10 cellular contexts compared by ENCODE assay signal in the genomic region with DNA sequence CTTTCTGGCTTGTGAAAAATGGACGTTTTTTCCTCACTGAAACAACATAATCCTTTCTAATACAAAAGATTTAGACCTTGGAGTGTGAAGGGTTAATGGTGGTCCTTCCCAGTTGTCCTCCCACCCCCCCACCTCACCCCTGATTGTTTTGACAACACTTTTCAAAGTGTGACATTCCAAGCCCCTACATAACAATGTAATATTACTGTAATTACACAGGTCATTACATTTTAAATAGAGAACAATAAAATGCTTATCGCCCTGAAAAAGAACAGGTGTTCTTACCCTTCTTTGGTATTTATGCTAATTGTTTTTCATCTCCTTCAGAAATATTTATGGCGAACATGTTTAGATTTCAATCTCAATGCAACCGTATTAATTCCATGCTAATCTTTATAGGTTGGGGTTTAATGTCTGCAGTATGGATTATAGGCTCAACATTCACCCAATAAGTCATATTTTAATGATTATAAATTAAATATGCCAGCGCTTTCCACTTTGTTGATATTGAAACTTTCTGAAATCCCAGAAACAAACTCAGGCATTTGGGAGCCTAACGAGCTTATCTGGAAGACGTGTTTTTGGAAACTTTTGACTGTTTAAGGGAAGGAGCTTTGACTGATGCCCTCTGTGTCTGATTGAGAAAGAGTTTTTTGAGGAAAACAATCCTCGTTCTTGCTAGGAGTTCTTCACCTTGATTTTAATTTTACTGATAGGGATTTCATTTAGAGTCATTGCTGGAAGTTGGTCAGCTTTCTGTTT. TPM values are rescaled to one million over a fixed set of nuclear protein-coding genes. Genes with fewer than 3 reads are reported as not detected.
DNase-seq lines count a peak whose midpoint lies in the region; ATAC-seq and TF ChIP-seq lines count a peak whose summit lies in the region.
"Had no signal": no experiment of that assay in that cellular context is flagged by ENCODE, and none has a peak within 500 bp of the region (broad histone marks: within the 10 kb centered on the region; RNA-seq: fewer than 3 reads in every experiment).

No MANE protein-coding gene starts in this region.

- no peaks in the 10 kb centered on the region for H3K27me3 Mint-ChIP-seq in osteocyte (ENCODE audit: unreplicated experiment)

- ATAC-seq in RWPE2 (ENCODE audit: low read depth), result no peak
- ATAC-seq in GM18511 (IDR thresholded peaks at IDR 0.05; ENCODE audit: unreplicated experiment), result no peak
- ATAC-seq in GM18907 (IDR thresholded peaks at IDR 0.05; ENCODE audit: unreplicated experiment), result no peak
- ATAC-seq: activated CD8-positive, alpha-beta T cell treated with anti-CD3 and anti-CD28 coated beads, Interleukin-2, amount 10 ng/mL, durations not matched to agents 7 days and 5 days had no signal

- H3K4me3 ChIP-seq in BLaER1 treated with 17β-estradiol and CSF1 and Interleukin-3, amounts not matched to agents 10 nM and 100 nM, result no peak overlapping the region
- H3K4me3 ChIP-seq in RWPE2 (ENCODE audit: severe bottlenecking), result peak overlapping the region; percentile 8
- H3K4me3 ChIP-seq in fibroblast of the aortic adventitia (ENCODE audit: low read depth, low read length), result peak overlapping the region; percentile 81

- H3K36me3 ChIP-seq in BLaER1 treated with 17β-estradiol and CSF1 and Interleukin-3, amounts not matched to agents 10 nM and 100 nM, result peaks cover 11 to 67% (median 35%) of the 10 kb centered on the region in 11 experiments; a peak in 21 of 22 replicates
- H3K36me3 ChIP-seq in RWPE2 (ENCODE audit: low read depth), result peaks cover 21% of the 10 kb centered on the region

- H3K4me1 ChIP-seq in BLaER1 treated with 17β-estradiol and CSF1 and Interleukin-3, amounts not matched to agents 10 nM and 100 nM, result peaks cover 53 to 72% (median 65%) of the 10 kb centered on the region in 10 experiments
- H3K4me1 ChIP-seq in RWPE2 (ENCODE audit: insufficient read depth, poor library complexity, severe bottlenecking), result peaks cover 54% of the 10 kb centered on the region

- TF ChIP-seq CTCF in RWPE2 (IDR thresholded peaks at IDR 0.05; ENCODE audit: poor library complexity, severe bottlenecking) (no peak), fibroblast of the aortic adventitia (IDR thresholded peaks at IDR 0.05; ENCODE audit: insufficient read depth, low read length) (no peak), osteocyte (IDR thresholded peaks at IDR 0.05) (no peak)

- no peaks in the 10 kb centered on the region for H3K9me3 ChIP-seq in BLaER1 treated with 17β-estradiol and CSF1 and Interleukin-3, amounts not matched to agents 10 nM and 100 nM (replicated peaks in 1 of 11)
- no peaks in the 10 kb centered on the region for H3K9me3 ChIP-seq in RWPE2 (ENCODE audit: severe bottlenecking)

- H4K20me1 ChIP-seq in BLaER1 treated with 17β-estradiol and CSF1 and Interleukin-3, amounts not matched to agents 10 nM and 100 nM, result peaks cover 67 to 81% (median 73%) of the 10 kb centered on the region in 11 experiments; a peak in 21 of 22 replicates

- H3K4me1 Mint-ChIP-seq in osteocyte (ENCODE audit: unreplicated experiment), result peaks cover 63% of the 10 kb centered on the region

- no peak for DNase-seq in RWPE2 (ENCODE audit: low spot score)
- no peak for DNase-seq in fibroblast of the aortic adventitia (ENCODE audit: low read depth)
- DNase-seq in osteocyte (ENCODE audit: extremely low spot score, unreplicated experiment), result no peak
- no peak for DNase-seq in NCI-H510A treated with DMSO at 0.1 percent for 48 hours (lab: John Stamatoyannopoulos, UW)
- no peak for DNase-seq in activated CD8-positive, alpha-beta memory T cell treated with anti-CD3 and anti-CD28 coated beads, Interleukin-2, amount 50 U/mL, for 48 hours
- DNase-seq: activated CD8-positive, alpha-beta T cell treated with anti-CD3 and anti-CD28 coated beads, Interleukin-2, amount 10 ng/mL, durations not matched to agents 7 days and 5 days; stimulated activated CD4-positive, alpha-beta T cell treated with anti-CD3 and anti-CD28 coated beads, Interleukin-12 subunit alpha, Interleukin-12 subunit beta, amount 100 ng/mL, for 4 hours had no signal

- peak overlapping the region in 1 of 11 experiments; percentile 53; a peak in 1 of 22 replicates for H3K27ac ChIP-seq in BLaER1 treated with 17β-estradiol and CSF1 and Interleukin-3, amounts not matched to agents 10 nM and 100 nM
- H3K27ac ChIP-seq in RWPE2 (ENCODE audit: poor library complexity, severe bottlenecking), result peak overlapping the region; percentile 97

- no peaks in the 10 kb centered on the region for H3K27me3 ChIP-seq in BLaER1 treated with 17β-estradiol and CSF1 and Interleukin-3, amounts not matched to agents 10 nM and 100 nM
- H3K27me3 ChIP-seq in RWPE2 (ENCODE audit: insufficient read depth, poor library complexity, severe bottlenecking), result no peaks in the 10 kb centered on the region

- H3K9me3 Mint-ChIP-seq in osteocyte (ENCODE audit: unreplicated experiment), result no peaks in the 10 kb centered on the region

- H3K36me3 Mint-ChIP-seq in osteocyte (ENCODE audit: unreplicated experiment), result peaks cover 13% of the 10 kb centered on the region

- H3K27ac Mint-ChIP-seq in osteocyte (ENCODE audit: unreplicated experiment), result peak overlapping the region; percentile 96
- H3K27ac Mint-ChIP-seq: activated CD8-positive, alpha-beta T cell treated with anti-CD3 and anti-CD28 coated beads, Interleukin-2, amount 10 ng/mL, durations not matched to agents 7 days and 5 days had no signal

- H3K4me3 Mint-ChIP-seq in osteocyte (ENCODE audit: unreplicated experiment), result peak overlapping the region; percentile 95
- H3K4me3 Mint-ChIP-seq: activated CD8-positive, alpha-beta T cell treated with anti-CD3 and anti-CD28 coated beads, Interleukin-2, amount 10 ng/mL, durations not matched to agents 7 days and 5 days had no signal

- peak overlapping the region; percentile 43 to 97 (median 88) for H3K4me2 ChIP-seq in BLaER1 treated with 17β-estradiol and CSF1 and Interleukin-3, amounts not matched to agents 10 nM and 100 nM

- H3K9ac ChIP-seq in BLaER1 treated with 17β-estradiol and CSF1 and Interleukin-3, amounts not matched to agents 10 nM and 100 nM, result peak overlapping the region in 4 of 11 experiments; percentile 12 to 31 (median 24); a peak in 4 of 22 replicates

RNA-seq across cellular contexts. Expression of a gene that starts 5.1 kb away (rescaled TPM):
- total RNA-seq in fibroblast of the aortic adventitia (ENCODE audit: low replicate concordance), result 8.8 and 14.8 TPM in 2 replicates
- total RNA-seq in osteocyte, result 86.9 and 88.2 TPM in 2 replicates

Comparison
In these comparisons a context has a peak if more than half of its experiments do, and no peak if none do; other contexts are left out.
1. H3K4me3 ChIP-seq: peak in RWPE2 (single experiment) and fibroblast of the aortic adventitia (single experiment); none in BLaER1 treated with 17β-estradiol and CSF1 and Interleukin-3, amounts not matched to agents 10 nM and 100 nM (0 of 10).